Comparison of ENCODE assay signal across 1 cellular context in the genomic region with DNA sequence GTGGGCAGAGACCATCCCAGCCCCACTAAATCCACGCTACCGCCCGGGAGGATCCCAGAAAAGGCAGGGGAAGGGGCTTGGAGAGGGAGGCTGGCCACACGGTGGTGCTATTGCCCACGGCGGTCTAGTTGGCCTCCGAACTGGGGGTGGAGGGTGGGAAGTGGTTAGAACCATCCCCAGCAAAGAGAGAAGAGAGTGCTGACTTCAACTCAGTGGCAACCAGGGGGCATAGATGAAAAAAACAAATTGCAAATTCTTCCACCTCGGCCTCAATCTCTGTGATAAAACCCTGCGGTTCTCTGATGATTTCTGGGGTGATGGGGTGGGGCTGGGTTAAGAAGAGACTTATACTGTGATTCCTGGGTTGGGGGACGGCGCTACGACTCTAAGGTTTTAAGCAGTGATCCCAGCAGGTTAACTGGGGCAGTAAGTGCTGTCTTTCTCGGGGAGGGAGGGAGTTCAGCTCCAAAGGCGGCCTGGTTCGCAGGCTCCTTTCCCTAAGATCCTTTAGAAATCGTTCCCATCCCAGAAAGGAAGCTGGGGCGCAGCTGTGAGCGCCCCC.
TF ChIP-seq lines count a peak whose summit lies in the region.

No MANE protein-coding gene starts in this region.

TF ChIP-seq in IMR-90, 13 proteins besides CTCF, POLR2A, EP300 and RAD21:
- TF ChIP-seq MAZ (IDR thresholded peaks at IDR 0.05; ENCODE audit: borderline replicate concordance, low read depth, low read length) (peak; percentile 84; the same call in 1 of the 2 replicates), SMC3 (IDR thresholded peaks at IDR 0.05; ENCODE audit: low read depth, low read length) (peak; percentile 85)
- TF ChIP-seq, protein P1, sequence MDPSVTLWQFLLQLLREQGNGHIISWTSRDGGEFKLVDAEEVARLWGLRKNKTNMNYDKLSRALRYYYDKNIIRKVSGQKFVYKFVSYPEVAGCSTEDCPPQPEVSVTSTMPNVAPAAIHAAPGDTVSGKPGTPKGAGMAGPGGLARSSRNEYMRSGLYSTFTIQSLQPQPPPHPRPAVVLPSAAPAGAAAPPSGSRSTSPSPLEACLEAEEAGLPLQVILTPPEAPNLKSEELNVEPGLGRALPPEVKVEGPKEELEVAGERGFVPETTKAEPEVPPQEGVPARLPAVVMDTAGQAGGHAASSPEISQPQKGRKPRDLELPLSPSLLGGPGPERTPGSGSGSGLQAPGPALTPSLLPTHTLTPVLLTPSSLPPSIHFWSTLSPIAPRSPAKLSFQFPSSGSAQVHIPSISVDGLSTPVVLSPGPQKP (IDR thresholded peaks at IDR 0.05; ENCODE audit: borderline replicate concordance, low read depth, low read length), result no peak
